ENCODE assay signal across 1 cellular context in genomic region chr15:25859838-25860645, GRCh38.
TF ChIP-seq lines count a peak whose summit lies in the region.

No MANE protein-coding gene starts in this region.

TF ChIP-seq in GM23338, 12 proteins besides CTCF, POLR2A, EP300 and RAD21 (continued from another document):
- TF ChIP-seq REST (IDR thresholded peaks at IDR 0.05; ENCODE audit: unreplicated experiment), result no peak
